25 cellular contexts compared by ENCODE assay signal in the genomic region with DNA sequence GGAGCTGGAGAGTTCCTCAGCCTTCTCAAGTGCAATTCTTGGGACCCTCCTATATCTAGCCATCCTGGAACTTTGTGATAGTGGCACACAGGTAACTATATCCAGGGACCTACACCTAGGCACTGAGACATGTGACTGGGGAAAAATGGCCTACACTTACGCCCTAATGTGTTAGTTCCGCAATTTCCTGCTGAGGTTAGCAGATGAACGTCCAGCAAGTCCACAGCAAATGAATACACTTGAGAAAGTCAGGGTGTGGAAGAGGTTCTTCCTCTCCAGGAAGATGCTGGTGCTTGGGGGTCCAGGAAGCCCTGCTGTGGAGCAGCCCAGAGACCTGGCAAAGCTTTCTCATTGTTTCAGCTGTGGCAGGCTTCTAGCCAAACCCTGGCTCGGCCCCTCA. TPM values are rescaled to one million over a fixed set of nuclear protein-coding genes. Genes with fewer than 3 reads are reported as not detected.
DNase-seq lines count a peak whose midpoint lies in the region; ATAC-seq, FAIRE-seq and TF ChIP-seq lines count a peak whose summit lies in the region.
"Had no signal": no experiment of that assay in that cellular context is flagged by ENCODE, and none has a peak within 500 bp of the region (broad histone marks: within the 10 kb centered on the region; RNA-seq: fewer than 3 reads in every experiment).

No MANE protein-coding gene starts in this region.

- H3K4me3 Mint-ChIP-seq in T-cell, result peak overlapping the region in 1 of 3 donors; percentile 15
- H3K4me3 Mint-ChIP-seq: activated CD8-positive, alpha-beta memory T cell treated with anti-CD3 and anti-CD28 coated beads, Interleukin-2, amount 10 ng/mL, durations not matched to agents 7 days and 5 days; activated T-helper 1 cell treated with anti-CD3 and anti-CD28 coated beads, Interleukin-12 subunit alpha, Interleukin-12 subunit beta, Interleukin-2, Interleukin-4 antibody, amounts not matched to agents 30 ng/mL and 10 ng/mL and 1 ng/mL, durations not matched to agents 14 hours and 24 hours and 36 hours had no signal

- no peak for FAIRE-seq in HepG2 (lab: Jason Lieb, UNC)
- FAIRE-seq: islet of Langerhans had no signal

- 41% methylated on average over 2 of the region's 4 CpGs for WGBS in right lobe of liver (ENCODE audit: insufficient coverage, low coverage, low lambda C conversion rate, missing lambda C conversion rate)
- 17% methylated on average over 4 of the region's 4 CpGs for WGBS in HepG2 (ENCODE audit: low lambda C conversion rate)
- 33 to 41% methylated on average over 1 to 4 of the region's 4 CpGs for WGBS in upper lobe of left lung, 2 donors

- TF ChIP-seq POLR2A in right lobe of liver (IDR thresholded peaks at IDR 0.05) (no peak), HepG2 (IDR thresholded peaks at IDR 0.05; ENCODE audit: insufficient read depth in 1 of 2, low read depth in 2 of 2, low read length in 2 of 2) (no peak), upper lobe of left lung (IDR thresholded peaks at IDR 0.05) (no peak)

- H4K20me1 ChIP-seq in HepG2 (ENCODE audit: insufficient read depth, low read length), result no peaks in the 10 kb centered on the region

- H3K9ac ChIP-seq in HepG2 (ENCODE audit: insufficient read depth, low read depth, low read length), result no peak overlapping the region

- H3K27me3 ChIP-seq in right lobe of liver (no peaks in the 10 kb centered on the region), HepG2 (ENCODE audit: control insufficient read depth in 1 of 2, insufficient read depth in 2 of 2, low read length in 2 of 2) (peaks cover 2 to 30% of the 10 kb centered on the region in 2 experiments; a peak in 4 of 5 replicates), lower lobe of right lung (ENCODE audit: low read depth) (no peaks in the 10 kb centered on the region), upper lobe of left lung (no peaks in the 10 kb centered on the region)
- H3K27me3 ChIP-seq: BLaER1 treated with 17β-estradiol and CSF1 and Interleukin-3, amounts not matched to agents 10 nM and 100 nM; uterus had no signal

- DNase-seq in right lobe of liver, result no peak
- no peak for DNase-seq in HepG2 (ENCODE audit: low spot score)
- DNase-seq in T-cell, result no peak
- DNase-seq in lower lobe of right lung, result no peak
- no peak for DNase-seq in upper lobe of left lung
- DNase-seq in AML-193 (lab: John Stamatoyannopoulos, UW), result no peak
- DNase-seq: activated CD4-positive, alpha-beta T cell treated with anti-CD3 and anti-CD28 coated beads for 1 hour; activated CD8-positive, alpha-beta memory T cell treated with anti-CD3 and anti-CD28 coated beads, Interleukin-2, amount 10 ng/mL, durations not matched to agents 7 days and 5 days; effector CD4-positive, alpha-beta T cell; gastrocnemius medialis; hypothalamus; KBM-7; mammary epithelial cell; NCI-H2171 treated with DMSO at 0.1 percent for 48 hours; NCI-H526 treated with DMSO at 0.1 percent for 48 hours; retina; uterus had no signal

- H3K36me3 Mint-ChIP-seq in T-cell, result peaks cover 37% of the 10 kb centered on the region

- peaks cover 93 to 94% (median 94%) of the 10 kb centered on the region in 3 donors for H3K4me1 Mint-ChIP-seq in T-cell

- CTCF ChIA-PET in HepG2 (lab: Yijun Ruan, JAX; ENCODE audit: low intra/inter-chr PET ratio, low total read pairs) (no interaction called here), T-cell (lab: Charles Lee) (interaction anchor here in 1 of 2 donors (0.8 kb wide), 1 partner anchor 8 kb away, joined by 3 read pairs; no protein-coding TSS in a partner anchor)

- no peak for TF ChIP-seq EP300 in HepG2 (IDR thresholded peaks at IDR 0.05; ENCODE audit: low read depth in 2 of 2, low read length in 2 of 2)
- no peak for TF ChIP-seq EP300 in HepG2 (CRISPR knock-in tag; IDR thresholded peaks at IDR 0.05; ENCODE audit: borderline replicate concordance)
- TF ChIP-seq EP300 in upper lobe of left lung (IDR thresholded peaks at IDR 0.05), result no peak

- ATAC-seq in right lobe of liver (peak; percentile 40 to 55 (median 46)), HepG2 (no peak), T-cell (replicated peaks in 1 of 4) (no peak), lower lobe of right lung (peak; percentile 32 to 47), upper lobe of left lung (ENCODE audit: low FRiP score in 2 of 2) (peak in 1 of 2 donors; percentile 34), HG03342 (IDR thresholded peaks at IDR 0.05; ENCODE audit: unreplicated experiment) (no peak), GM21619 (IDR thresholded peaks at IDR 0.05; ENCODE audit: unreplicated experiment) (no peak)
- ATAC-seq: activated CD8-positive, alpha-beta memory T cell treated with anti-CD3 and anti-CD28 coated beads, Interleukin-2, amount 10 ng/mL, durations not matched to agents 7 days and 5 days; activated naive CD4-positive, alpha-beta T cell treated with anti-CD3 and anti-CD28 coated beads, Interleukin-2, amount 50 U/mL, for 72 hours; gastrocnemius medialis had no signal

- H3K4me3 ChIP-seq in right lobe of liver (no peak overlapping the region), HepG2 (replicated peaks in 1 of 3; ENCODE audit: insufficient read depth in 1 of 3, low read depth in 2 of 3, low read length in 3 of 3) (no peak overlapping the region), lower lobe of right lung (no peak overlapping the region), upper lobe of left lung (no peak overlapping the region)
- H3K4me3 ChIP-seq: esophagus muscularis mucosa, gastrocnemius medialis, uterus had no signal

- no peaks in the 10 kb centered on the region for H3K79me2 ChIP-seq in HepG2 (ENCODE audit: insufficient read depth, low read length)

- POLR2A ChIA-PET in HepG2 (lab: Yijun Ruan, JAX), result no interaction called here
- POLR2A ChIA-PET in T-cell (lab: Charles Lee), result interaction anchor here in 1 of 2 donors (0.6 kb wide), 1 partner anchor 9 kb away, joined by 3 read pairs; no protein-coding TSS in a partner anchor

- in situ Hi-C loops in HepG2 (cut with HindIII; ENCODE audit: extremely low pct_ligation_motif_present, low pct_unique_long_range_greater_than_20kb), result no loop called here

- H3K9me3 Mint-ChIP-seq in T-cell, result no peaks in the 10 kb centered on the region

- no TSS peak for BruUV-seq in HepG2 (replicated peaks; lab: Mats Ljungman, UMichigan)

- no peak overlapping the region for H3K4me2 ChIP-seq in HepG2 (ENCODE audit: low read depth, low read length)

- H3K27ac ChIP-seq in right lobe of liver, result no peak overlapping the region
- H3K27ac ChIP-seq in HepG2 (ENCODE audit: extremely low read length, insufficient read depth, low read length), result no peak overlapping the region
- H3K27ac ChIP-seq in lower lobe of right lung, result peak overlapping the region; percentile 41
- peak overlapping the region; percentile 29 to 81 (median 64) for H3K27ac ChIP-seq in upper lobe of left lung
- H3K27ac ChIP-seq: esophagus muscularis mucosa, gastrocnemius medialis, RWPE1, uterus had no signal

- H3K27me3 Mint-ChIP-seq in T-cell, result no peaks in the 10 kb centered on the region
- H3K27me3 Mint-ChIP-seq: activated CD8-positive, alpha-beta memory T cell treated with anti-CD3 and anti-CD28 coated beads, Interleukin-2, amount 10 ng/mL, durations not matched to agents 7 days and 5 days had no signal

- TF ChIP-seq RAD21 in HepG2 (CRISPR knock-in tag; IDR thresholded peaks at IDR 0.05), result no peak

- intact Hi-C loops in right lobe of liver (cut with DNase I), result no loop called here
- intact Hi-C loops in HepG2 (cut with micrococcal nuclease; ENCODE audit: unreplicated experiment), result no loop called here
- intact Hi-C loops in lower lobe of right lung (cut with DNase I), result no loop called here

- H3K36me3 ChIP-seq in right lobe of liver, result no peaks in the 10 kb centered on the region
- H3K36me3 ChIP-seq in HepG2 (replicated peaks in 1 of 2; ENCODE audit: control insufficient read depth in 1 of 2, insufficient read depth in 2 of 2, low read length in 2 of 2), result no peaks in the 10 kb centered on the region
- no peaks in the 10 kb centered on the region for H3K36me3 ChIP-seq in lower lobe of right lung
- H3K36me3 ChIP-seq in upper lobe of left lung, result no peaks in the 10 kb centered on the region
- H3K36me3 ChIP-seq: esophagus muscularis mucosa, gastrocnemius medialis, uterus had no signal

- H3K27ac Mint-ChIP-seq in T-cell, result peak overlapping the region; percentile 72 to 93
- H3K27ac Mint-ChIP-seq: activated CD8-positive, alpha-beta memory T cell treated with anti-CD3 and anti-CD28 coated beads, Interleukin-2, amount 10 ng/mL, durations not matched to agents 7 days and 5 days; activated naive CD4-positive, alpha-beta T cell treated with anti-CD3 and anti-CD28 coated beads, Interleukin-2, amount 50 U/mL, for 72 hours had no signal

- H2AFZ ChIP-seq in HepG2 (ENCODE audit: low read length), result no peak overlapping the region

- TF ChIP-seq CTCF in right lobe of liver (IDR thresholded peaks at IDR 0.05) (no peak), HepG2 (CRISPR knock-in tag; IDR thresholded peaks at IDR 0.05) (no peak), lower lobe of right lung (IDR thresholded peaks at IDR 0.05) (no peak), upper lobe of left lung (IDR thresholded peaks at IDR 0.05) (no peak)

- H3K4me1 ChIP-seq in right lobe of liver, result no peaks in the 10 kb centered on the region
- H3K4me1 ChIP-seq in HepG2 (ENCODE audit: insufficient read depth, low read length), result no peaks in the 10 kb centered on the region
- peaks cover 27% of the 10 kb centered on the region for H3K4me1 ChIP-seq in lower lobe of right lung
- peaks cover 0 to 16% (median 7%) of the 10 kb centered on the region in 4 donors for H3K4me1 ChIP-seq in upper lobe of left lung
- H3K4me1 ChIP-seq: gastrocnemius medialis, uterus had no signal

- H3K9me3 ChIP-seq in right lobe of liver (no peaks in the 10 kb centered on the region), HepG2 (ENCODE audit: low read length) (no peaks in the 10 kb centered on the region), lower lobe of right lung (no peaks in the 10 kb centered on the region), upper lobe of left lung (no peaks in the 10 kb centered on the region)
- H3K9me3 ChIP-seq: gastrocnemius medialis, uterus had no signal

RNA-seq across cellular contexts. Expression of gene PIK3R5, which starts 20.8 kb away (rescaled TPM):
- total RNA-seq in right lobe of liver (1 to 10 TPM; 3.7 to 6.5 (median 5.0) TPM), HepG2 (2016; rRNA removed; fragmentation: Illumina TruSeq; extraction: Trizol) (not detected in 2 replicates), T-cell (100 to 1,000 TPM; 118 to 210 (median 151) TPM), lower lobe of right lung (44.0 TPM), upper lobe of left lung (100 to 1,000 TPM in 1 of 6 donors, 10 to 100 TPM in 5; 22.3 to 175 (median 49.8) TPM)
- total RNA-seq in HepG2 (2016; cell fraction: cytosol; rRNA removed; fragmentation: Illumina TruSeq; extraction: Trizol; ENCODE audit: low read depth), result not detected in 2 replicates
- total RNA-seq in HepG2 (2016; cell fraction: insoluble cytoplasmic fraction; rRNA removed; fragmentation: Illumina TruSeq; extraction: Trizol), result not detected in 2 replicates
- total RNA-seq in HepG2 (2016; cell fraction: membrane; rRNA removed; fragmentation: Illumina TruSeq; extraction: Trizol), result not detected in 2 replicates
- total RNA-seq in HepG2 (2016; cell fraction: nucleus; rRNA removed; fragmentation: Illumina TruSeq; extraction: Trizol), result not detected in 2 replicates
- polyA plus RNA-seq in HepG2 (2011; rRNA removed), result not detected in 2 replicates
- polyA plus RNA-seq in HepG2 (2011; cell fraction: cytosol; rRNA removed), result not detected in 2 replicates
- 0.09 TPM in 1 of 2 replicates, not detected in the other for polyA plus RNA-seq in HepG2 (2011; cell fraction: nucleus; rRNA removed)
- not detected in 2 replicates for polyA plus RNA-seq in HepG2 (2012)
- not detected in 2 replicates for polyA plus RNA-seq in HepG2 (2016; cell fraction: cytosol; fragmentation: Illumina TruSeq; extraction: Trizol; ENCODE audit: low read depth)
- polyA plus RNA-seq in HepG2 (2016; cell fraction: insoluble cytoplasmic fraction; fragmentation: Illumina TruSeq; extraction: Trizol; ENCODE audit: low read depth), result not detected in 2 replicates
- polyA plus RNA-seq in HepG2 (2016; cell fraction: membrane; fragmentation: Illumina TruSeq; extraction: Trizol; ENCODE audit: low read depth), result not detected in 2 replicates
- polyA plus RNA-seq in HepG2 (2016; cell fraction: nucleus; fragmentation: Illumina TruSeq; extraction: Trizol; ENCODE audit: insufficient read depth, low read depth), result not detected in 2 replicates
- 0.19 TPM in 1 of 2 replicates, not detected in the other for polyA minus RNA-seq in HepG2 (2011; rRNA and poly(A)+ RNA removed; ENCODE audit: low replicate concordance)
- polyA minus RNA-seq in HepG2 (2011; cell fraction: cytosol; rRNA and poly(A)+ RNA removed), result not detected in 2 replicates
- polyA minus RNA-seq in HepG2 (2011; cell fraction: nucleus; rRNA and poly(A)+ RNA removed), result not detected in 2 replicates

Comparison
In these comparisons a context has a peak if more than half of its experiments do, and no peak if none do; other contexts are left out.
1. ATAC-seq: peak in right lobe of liver (4 of 4) and lower lobe of right lung (2 of 2); none in HepG2 (single experiment), T-cell (0 of 4), HG03342 (single experiment) and GM21619 (single experiment).
2. H3K27ac ChIP-seq: peak in lower lobe of right lung (single experiment) and upper lobe of left lung (4 of 4); none in right lobe of liver (0 of 3) and HepG2 (single experiment).